In the genomic region with DNA sequence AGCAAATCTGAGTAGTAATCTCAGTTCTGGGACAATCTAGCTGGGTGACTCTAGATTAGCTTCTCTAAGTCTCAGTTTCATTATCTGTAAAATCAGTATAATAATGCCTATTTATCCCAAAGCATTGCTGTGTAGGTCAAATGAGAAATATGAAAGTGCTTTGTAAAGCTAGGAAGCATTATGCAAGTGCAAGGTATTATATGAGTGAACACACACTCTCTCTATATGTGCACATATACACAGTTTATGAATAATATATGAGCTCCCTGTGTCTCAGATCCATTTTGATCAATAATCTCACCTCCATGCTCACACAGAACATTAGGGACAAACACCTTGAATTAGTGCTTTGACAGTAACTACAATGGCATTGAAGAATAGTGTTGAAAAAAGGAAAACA, we compare ENCODE assay signal across 17 cellular contexts.
"Had no signal": no experiment of that assay in that cellular context is flagged by ENCODE, and none has a peak within 500 bp of the region (broad histone marks: within the 10 kb centered on the region; RNA-seq: fewer than 3 reads in every experiment).

No MANE protein-coding gene starts in this region.

- H3K36me3 Mint-ChIP-seq: IgD-negative memory B cell had no signal

- H3K9me3 Mint-ChIP-seq: IgD-negative memory B cell had no signal

- H3K36me3 ChIP-seq: SJCRH30 had no signal

- H3K4me1 ChIP-seq: SJCRH30 had no signal

- ATAC-seq: K562 had no signal

- H3K9ac ChIP-seq: KMS-11 had no signal

- H3K4me2 ChIP-seq: KMS-11 had no signal

- DNase-seq: Kasumi-1, MV-4-11, NCI-H1048, NCI-H1105, NCI-H1436 treated with DMSO at 0.1 percent for 48 hours, NCI-H1694, NCI-H187 treated with DMSO at 0.1 percent for 48 hours, NCI-H2029 treated with DMSO at 0.1 percent for 48 hours, NCI-H510A, NCI-H774, RPMI8226, SHP77, SJCRH30 had no signal

- H3K4me3 Mint-ChIP-seq: IgD-negative memory B cell had no signal

- H3K27ac Mint-ChIP-seq: IgD-negative memory B cell had no signal

- H3K4me3 ChIP-seq: K562, SJCRH30 had no signal

- H3K27ac ChIP-seq: HL-60, KMS-11, SJCRH30 had no signal

- H3K27me3 ChIP-seq: SJCRH30 had no signal

- H3K9me3 ChIP-seq: SJCRH30 had no signal
